ENCODE assay signal across 1 cellular context in genomic region chr5:160064979-160065619, GRCh38.
TF ChIP-seq lines count a peak whose summit lies in the region.

No MANE protein-coding gene starts in this region.

TF ChIP-seq in IMR-90, 13 proteins besides CTCF, POLR2A, EP300 and RAD21:
- TF ChIP-seq RCOR1 (IDR thresholded peaks at IDR 0.05; ENCODE audit: insufficient replicate concordance, low read length) (no peak), RFX5 (IDR thresholded peaks at IDR 0.05; ENCODE audit: low read depth, low read length) (no peak), USF2 (IDR thresholded peaks at IDR 0.05; ENCODE audit: low read depth, low read length) (no peak), MAFK (IDR thresholded peaks at IDR 0.05; ENCODE audit: low read depth, low read length) (no peak), CHD1 (IDR thresholded peaks at IDR 0.05; ENCODE audit: low read depth, low read length) (no peak), MAZ (IDR thresholded peaks at IDR 0.05; ENCODE audit: borderline replicate concordance, low read depth, low read length) (no peak), BHLHE40 (IDR thresholded peaks at IDR 0.05; ENCODE audit: low read depth, low read length) (no peak), CEBPB (IDR thresholded peaks at IDR 0.05; ENCODE audit: low read depth, low read length) (no peak), MXI1 (IDR thresholded peaks at IDR 0.05; ENCODE audit: borderline replicate concordance, low read depth, low read length) (no peak), NFE2L2 (IDR thresholded peaks at IDR 0.05; ENCODE audit: low read depth, low read length) (no peak), ELK1 (IDR thresholded peaks at IDR 0.05; ENCODE audit: borderline replicate concordance, low read depth, low read length) (no peak), SMC3 (IDR thresholded peaks at IDR 0.05; ENCODE audit: low read depth, low read length) (no peak), FOS (IDR thresholded peaks at IDR 0.05; ENCODE audit: low read depth, low read length) (no peak)
